In the genomic region with DNA sequence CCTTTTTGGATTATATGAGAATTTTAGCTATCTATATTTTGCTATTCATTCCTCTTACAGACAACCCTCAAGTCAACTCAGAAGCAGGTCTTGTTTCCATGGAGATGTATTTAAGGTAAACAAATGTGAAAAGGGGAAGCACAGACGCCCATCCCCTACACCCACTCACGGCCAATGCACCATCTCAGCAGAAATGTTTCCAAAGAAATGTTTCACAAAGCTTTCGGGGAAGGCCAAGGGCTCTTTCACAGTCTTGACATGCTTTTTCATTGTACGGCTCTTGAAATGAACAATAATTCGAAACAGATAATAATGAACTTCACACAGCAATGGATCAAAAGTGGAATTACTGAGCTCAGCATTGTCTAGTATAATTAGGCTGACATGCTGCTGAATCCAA, we compare ENCODE assay signal across 8 cellular contexts.
DNase-seq lines count a peak whose midpoint lies in the region; ATAC-seq and TF ChIP-seq lines count a peak whose summit lies in the region.

No MANE protein-coding gene starts in this region.

- peaks cover 25% of the 10 kb centered on the region for H3K9me3 Mint-ChIP-seq in activated naive CD8-positive, alpha-beta T cell treated with anti-CD3 and anti-CD28 coated beads for 36 hours

- WGBS in ovary, 3 donors: 50 to 58% (median 56%) methylated on average over 5 of the region's 5 CpGs

- no peaks in the 10 kb centered on the region for H3K36me3 ChIP-seq in ovary

- H3K27me3 Mint-ChIP-seq in activated naive CD8-positive, alpha-beta T cell treated with anti-CD3 and anti-CD28 coated beads for 36 hours: peaks cover 10% of the 10 kb centered on the region

- H3K9me3 ChIP-seq in ovary: no peaks in the 10 kb centered on the region

- peak overlapping the region; percentile 90 for H3K27ac Mint-ChIP-seq in activated naive CD8-positive, alpha-beta T cell treated with anti-CD3 and anti-CD28 coated beads for 36 hours

- H3K4me3 ChIP-seq in ovary: no peak overlapping the region

- peaks cover 35% of the 10 kb centered on the region for H3K36me3 Mint-ChIP-seq in activated naive CD8-positive, alpha-beta T cell treated with anti-CD3 and anti-CD28 coated beads for 36 hours

- no peaks in the 10 kb centered on the region for H3K4me1 ChIP-seq in ovary (ENCODE audit: insufficient read depth)

- peak overlapping the region; percentile 9 for H3K4me3 Mint-ChIP-seq in activated naive CD8-positive, alpha-beta T cell treated with anti-CD3 and anti-CD28 coated beads for 36 hours

- in situ Hi-C loops in GM13976 (cut with MboI; ENCODE audit: low sequenced_read_pairs, unreplicated experiment): loop anchor here (10.0 to 25.0 kb wide), 3 partner anchors 250 to 938 kb away; a partner anchor contains a TSS

- DNase-seq in GM13976 (ENCODE audit: low spot score) (peak; percentile 74), Kasumi-1 (lab: John Stamatoyannopoulos, UW) (peak; percentile 83 to 86), ovary (no peak), hippocampal formation (lab: John Stamatoyannopoulos, UW) (no peak), HT-29 (ENCODE audit: low spot score) (no peak)
- DNase-seq in activated naive CD8-positive, alpha-beta T cell treated with anti-CD3 and anti-CD28 coated beads for 36 hours: peak; percentile 71
- peak; percentile 71 to 80 (median 75) for DNase-seq in stimulated activated CD4-positive, alpha-beta T cell treated with anti-CD3 and anti-CD28 coated beads, Interleukin-12 subunit alpha, Interleukin-12 subunit beta, amount 100 ng/mL, for 48 hours (ENCODE audit: low read depth in 2 of 3, low spot score in 1 of 3)

- no peak for TF ChIP-seq EP300 in ovary (IDR thresholded peaks at IDR 0.05)

- TF ChIP-seq POLR2A in ovary (IDR thresholded peaks at IDR 0.05): no peak

- TF ChIP-seq CTCF in GM13976 (IDR thresholded peaks at IDR 0.05; ENCODE audit: borderline replicate concordance, control extremely low read depth, extremely low read depth, insufficient read depth, missing control alignments) (no peak), ovary (IDR thresholded peaks at IDR 0.05) (no peak)

- no peak overlapping the region for H3K27ac ChIP-seq in ovary

- ATAC-seq in GM21576 (IDR thresholded peaks at IDR 0.05; ENCODE audit: unreplicated experiment): peak; percentile 77

- intact Hi-C loops in ovary (cut with DNase I): no loop called here

- H3K27me3 ChIP-seq in ovary: no peaks in the 10 kb centered on the region

- H3K4me1 Mint-ChIP-seq in activated naive CD8-positive, alpha-beta T cell treated with anti-CD3 and anti-CD28 coated beads for 36 hours: peaks cover 38% of the 10 kb centered on the region

Comparison
In these comparisons a context has a peak if more than half of its experiments do, and no peak if none do; other contexts are left out.
1. DNase-seq: peak in GM13976 (single experiment), Kasumi-1 (2 of 2), activated naive CD8-positive, alpha-beta T cell treated with anti-CD3 and anti-CD28 coated beads for 36 hours (single experiment) and stimulated activated CD4-positive, alpha-beta T cell treated with anti-CD3 and anti-CD28 coated beads, Interleukin-12 subunit alpha, Interleukin-12 subunit beta, amount 100 ng/mL, for 48 hours (3 of 3); none in ovary (0 of 5), hippocampal formation (0 of 2) and HT-29 (single experiment).